ENCODE assay signal across 22 cellular contexts in genomic region chrX:37854148-37854547, GRCh38. TPM values are rescaled to one million over a fixed set of nuclear protein-coding genes. Genes with fewer than 3 reads are reported as not detected.
"Had no signal": no experiment of that assay in that cellular context is flagged by ENCODE, and none has a peak within 500 bp of the region (broad histone marks: within the 10 kb centered on the region; RNA-seq: fewer than 3 reads in every experiment).

No MANE protein-coding gene starts in this region.

- H3K9me3 ChIP-seq: SJCRH30 had no signal

- H3K36me3 ChIP-seq: SJCRH30 had no signal

- H3K4me1 ChIP-seq: SJCRH30 had no signal

- H3K27me3 ChIP-seq: SJCRH30 had no signal

- ATAC-seq: Panc1, Right ventricle myocardium inferior, SK-N-SH treated with all-trans-retinoic acid at 6 μM for 48 hours had no signal

- H3K4me3 ChIP-seq: SJCRH30 had no signal

- H3K27ac ChIP-seq: HL-60, SJCRH30 had no signal

- DNase-seq: KBM-7, NCI-H1092, NCI-H1105 treated with DMSO at 0.1 percent for 48 hours, NCI-H1417 treated with DMSO at 0.1 percent for 48 hours, NCI-H146, NCI-H1694 treated with DMSO at 0.1 percent for 48 hours, NCI-H1930, NCI-H2081, NCI-H2107, NCI-H2171 treated with DMSO at 0.1 percent for 48 hours, NCI-H226, NCI-H446, NCI-H510A, NCI-H524 treated with DMSO at 0.1 percent for 48 hours, NCI-H69, NCI-H774, SHP77 treated with DMSO at 0.1 percent for 48 hours, SJCRH30 had no signal

RNA-seq across cellular contexts. Expression of gene DYNLT3, which starts 6.8 kb away (rescaled TPM):
- total RNA-seq: SJCRH30 had no signal
